ENCODE assay signal across 18 cellular contexts in the genomic region with DNA sequence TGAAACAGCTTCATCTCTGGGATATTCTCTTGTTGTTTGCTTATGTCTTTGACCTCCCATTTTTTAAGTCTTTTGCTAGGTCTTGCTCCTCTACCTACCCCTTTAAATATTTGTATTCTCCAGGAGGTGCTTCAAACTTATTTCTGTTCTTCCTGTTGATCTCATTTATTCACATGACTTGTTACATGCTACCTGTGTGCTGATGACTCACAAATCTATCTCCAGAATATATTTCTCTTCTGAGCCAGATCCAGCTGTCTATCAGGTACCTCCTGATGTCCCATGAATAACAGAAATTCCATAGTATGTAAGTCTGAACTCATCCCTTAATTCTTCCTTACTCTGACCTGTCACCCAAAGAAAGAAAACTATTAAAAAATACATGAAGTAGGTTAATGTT. TPM values are rescaled to one million over a fixed set of nuclear protein-coding genes. Genes with fewer than 3 reads are reported as not detected.
DNase-seq lines count a peak whose midpoint lies in the region; ATAC-seq and TF ChIP-seq lines count a peak whose summit lies in the region.
"Had no signal": no experiment of that assay in that cellular context is flagged by ENCODE, and none has a peak within 500 bp of the region (broad histone marks: within the 10 kb centered on the region; RNA-seq: fewer than 3 reads in every experiment).

No MANE protein-coding gene starts in this region.

- no peaks in the 10 kb centered on the region for H3K27me3 Mint-ChIP-seq in CD4-positive, CD25-positive, alpha-beta regulatory T cell
- no peaks in the 10 kb centered on the region for H3K27me3 Mint-ChIP-seq in activated naive CD8-positive, alpha-beta T cell
- H3K27me3 Mint-ChIP-seq: brain had no signal

- H3K4me3 ChIP-seq in CD4-positive, CD25-positive, alpha-beta regulatory T cell (ENCODE audit: low read depth, low read length) = peak overlapping the region; percentile 45
- H3K4me3 ChIP-seq in mucosa of descending colon (no peak overlapping the region), gastroesophageal sphincter (no peak overlapping the region), ascending aorta (no peak overlapping the region)

- H3K36me3 ChIP-seq in CD4-positive, CD25-positive, alpha-beta regulatory T cell (ENCODE audit: control insufficient read depth, insufficient read depth, low read length) = peaks cover 13% of the 10 kb centered on the region
- H3K36me3 ChIP-seq in mucosa of descending colon (ENCODE audit: low read depth) = no peaks in the 10 kb centered on the region
- peaks cover 0 to 6% of the 10 kb centered on the region in 2 donors for H3K36me3 ChIP-seq in gastroesophageal sphincter
- H3K36me3 ChIP-seq in ascending aorta = no peaks in the 10 kb centered on the region

- H3K4me1 Mint-ChIP-seq in CD4-positive, CD25-positive, alpha-beta regulatory T cell = peaks cover 37 to 68% (median 58%) of the 10 kb centered on the region in 4 donors
- peaks cover 67% of the 10 kb centered on the region for H3K4me1 Mint-ChIP-seq in activated naive CD8-positive, alpha-beta T cell (ENCODE audit: low read depth)

- peak overlapping the region in 2 of 3 donors; percentile 3 to 47 for H3K27ac Mint-ChIP-seq in CD4-positive, CD25-positive, alpha-beta regulatory T cell
- peak overlapping the region; percentile 55 for H3K27ac Mint-ChIP-seq in activated naive CD8-positive, alpha-beta T cell

- peak in 1 of 3 donors; percentile 17 for DNase-seq in CD4-positive, CD25-positive, alpha-beta regulatory T cell
- DNase-seq in mucosa of descending colon (no peak), HuH-7 (ENCODE audit: low spot score) (no peak), ascending aorta (ENCODE audit: low spot score in 2 of 2) (no peak), NCI-H2171 treated with DMSO at 0.1 percent for 48 hours (lab: John Stamatoyannopoulos, UW) (no peak)
- DNase-seq: activated CD8-positive, alpha-beta memory T cell treated with anti-CD3 and anti-CD28 coated beads for 24 hours; activated naive CD4-positive, alpha-beta T cell treated with anti-CD3 and anti-CD28 coated beads for 36 hours; DMS 273 treated with DMSO at 0.1 percent for 48 hours; Kasumi-1; NCI-H1436 treated with DMSO at 0.1 percent for 48 hours; retina; stimulated activated CD4-positive, alpha-beta T cell treated with anti-CD3 and anti-CD28 coated beads, Interleukin-15, amount 100 ng/mL, for 24 hours; substantia nigra had no signal

- H3K4me1 ChIP-seq in CD4-positive, CD25-positive, alpha-beta regulatory T cell (ENCODE audit: control insufficient read depth, insufficient read depth, low read length, poor library complexity, severe bottlenecking) = peaks cover 46% of the 10 kb centered on the region
- H3K4me1 ChIP-seq in mucosa of descending colon (ENCODE audit: low read depth) = no peaks in the 10 kb centered on the region
- peaks cover 0 to 64% (median 5%) of the 10 kb centered on the region in 3 donors for H3K4me1 ChIP-seq in gastroesophageal sphincter
- H3K4me1 ChIP-seq in ascending aorta = peaks cover 0 to 12% of the 10 kb centered on the region in 2 donors

- no peak for TF ChIP-seq EP300 in gastroesophageal sphincter (IDR thresholded peaks at IDR 0.05)

- no peaks in the 10 kb centered on the region for H3K27me3 ChIP-seq in CD4-positive, CD25-positive, alpha-beta regulatory T cell (ENCODE audit: control insufficient read depth, insufficient read depth, low read length)
- H3K27me3 ChIP-seq in gastroesophageal sphincter (no peaks in the 10 kb centered on the region), ascending aorta (no peaks in the 10 kb centered on the region)

- peak; percentile 73 to 78 for ATAC-seq in CD4-positive, CD25-positive, alpha-beta regulatory T cell (ENCODE audit: low read depth in 2 of 2)
- ATAC-seq in GM18868 (IDR thresholded peaks at IDR 0.05; ENCODE audit: unreplicated experiment) = peak; percentile 57
- peak; percentile 34 for ATAC-seq in mucosa of descending colon
- ATAC-seq in gastroesophageal sphincter = no peak

- TF ChIP-seq CTCF in mucosa of descending colon (IDR thresholded peaks at IDR 0.05) (no peak), gastroesophageal sphincter (IDR thresholded peaks at IDR 0.05) (no peak), ascending aorta (IDR thresholded peaks at IDR 0.05) (no peak)

- H3K9me3 ChIP-seq in CD4-positive, CD25-positive, alpha-beta regulatory T cell (ENCODE audit: control insufficient read depth in 2 of 2, low read length in 2 of 2) = peaks cover 0 to 2% of the 10 kb centered on the region in 2 experiments
- H3K9me3 ChIP-seq in mucosa of descending colon = no peaks in the 10 kb centered on the region
- no peaks in the 10 kb centered on the region for H3K9me3 ChIP-seq in gastroesophageal sphincter
- H3K9me3 ChIP-seq in ascending aorta = no peaks in the 10 kb centered on the region

- H3K4me3 Mint-ChIP-seq in CD4-positive, CD25-positive, alpha-beta regulatory T cell = peak overlapping the region; percentile 1 to 69 (median 36)
- peak overlapping the region; percentile 56 for H3K4me3 Mint-ChIP-seq in activated naive CD8-positive, alpha-beta T cell
- H3K4me3 Mint-ChIP-seq: activated naive CD4-positive, alpha-beta T cell treated with anti-CD3 and anti-CD28 coated beads for 36 hours; neural crest cell had no signal

- TF ChIP-seq POLR2A in gastroesophageal sphincter (IDR thresholded peaks at IDR 0.05) = no peak

- peaks cover 28% of the 10 kb centered on the region for H3K36me3 Mint-ChIP-seq in CD4-positive, CD25-positive, alpha-beta regulatory T cell
- peaks cover 14% of the 10 kb centered on the region for H3K36me3 Mint-ChIP-seq in activated naive CD8-positive, alpha-beta T cell

- no peak overlapping the region for H3K27ac ChIP-seq in CD4-positive, CD25-positive, alpha-beta regulatory T cell (ENCODE audit: insufficient read depth, low read length, poor library complexity, severe bottlenecking)
- H3K27ac ChIP-seq in gastroesophageal sphincter (no peak overlapping the region), ascending aorta (no peak overlapping the region)

- peaks cover 0 to 9% (median 1%) of the 10 kb centered on the region in 7 donors for H3K9me3 Mint-ChIP-seq in CD4-positive, CD25-positive, alpha-beta regulatory T cell
- no peaks in the 10 kb centered on the region for H3K9me3 Mint-ChIP-seq in activated naive CD8-positive, alpha-beta T cell (ENCODE audit: low read depth)

- intact Hi-C loops in mucosa of descending colon (cut with DNase I, micrococcal nuclease) = loop anchor here in 1 of 2 donors (10.0 kb wide), 1 partner anchor 57 kb away; no protein-coding TSS in a partner anchor
- intact Hi-C loops in ascending aorta (cut with DNase I) = no loop called here

RNA-seq across cellular contexts. Expression of a gene that starts 11.0 kb away (rescaled TPM):
- total RNA-seq in CD4-positive, CD25-positive, alpha-beta regulatory T cell = 132 TPM
- 10 to 100 TPM; 12.5 to 21.2 (median 15.4) TPM for polyA plus RNA-seq in CD4-positive, CD25-positive, alpha-beta regulatory T cell
- total RNA-seq in mucosa of descending colon = 10 to 100 TPM; 50.4 to 80.8 (median 77.2) TPM
- total RNA-seq in gastroesophageal sphincter = 10 to 100 TPM; 44.9 to 59.4 (median 51.7) TPM
- total RNA-seq in ascending aorta = 29.6 TPM
